In the genomic region with DNA sequence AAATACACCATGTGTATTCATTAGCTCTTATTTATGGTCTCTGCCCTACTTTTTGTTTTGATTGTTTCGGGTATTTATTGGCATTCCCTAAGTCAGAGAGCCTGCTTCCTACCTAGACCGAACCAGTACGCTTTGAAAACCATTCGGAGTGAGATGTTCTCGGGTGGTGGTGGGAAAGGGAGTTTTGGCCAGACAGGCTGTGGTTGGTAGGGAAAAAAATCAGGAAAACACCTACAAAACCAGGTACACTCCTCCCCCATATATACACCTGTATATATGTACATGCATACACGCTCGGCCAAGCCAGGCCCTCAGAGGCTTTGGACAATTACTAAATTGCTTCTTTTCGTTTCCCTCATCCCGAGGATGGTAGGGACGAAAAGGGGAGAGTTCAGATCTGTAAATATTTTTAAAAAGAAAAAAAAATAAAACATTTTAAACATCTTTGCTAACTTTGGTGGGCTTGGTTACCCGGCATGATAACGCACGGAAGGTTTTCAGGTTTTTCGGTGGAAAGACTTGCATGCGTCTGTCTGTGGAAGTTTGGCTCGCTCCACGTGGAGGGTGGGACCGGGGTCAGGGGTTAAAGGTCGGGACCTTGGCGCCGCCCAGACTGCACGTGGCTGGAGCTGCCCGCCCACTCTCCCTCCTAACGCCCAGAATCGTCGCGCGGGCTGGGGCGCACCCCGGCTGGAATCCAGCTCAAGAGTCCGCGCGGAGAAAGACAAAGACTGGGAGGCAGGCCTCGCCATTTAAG, we compare ENCODE assay signal across 9 cellular contexts. TPM values are rescaled to one million over a fixed set of nuclear protein-coding genes. Genes with fewer than 3 reads are reported as not detected.
DNase-seq lines count a peak whose midpoint lies in the region; ATAC-seq, FAIRE-seq and TF ChIP-seq lines count a peak whose summit lies in the region.
"Had no signal": no experiment of that assay in that cellular context is flagged by ENCODE, and none has a peak within 500 bp of the region (broad histone marks: within the 10 kb centered on the region; RNA-seq: fewer than 3 reads in every experiment).

No MANE protein-coding gene starts in this region.

- H3K4me3 Mint-ChIP-seq in activated T-cell treated with anti-CD3 and anti-CD28 coated beads, Interleukin-2, amount 50 U/mL, for 4 hours: peak overlapping the region; percentile 80
- peak overlapping the region; percentile 85 for H3K4me3 Mint-ChIP-seq in activated naive CD4-positive, alpha-beta T cell treated with anti-CD3 and anti-CD28 coated beads, Interleukin-2, amount 50 U/mL, for 24 hours

- H3K4me2 ChIP-seq in HepG2 (ENCODE audit: low read depth, low read length): peak overlapping the region; percentile 63

- no peak overlapping the region for H3K27ac ChIP-seq in HepG2 (ENCODE audit: extremely low read length, insufficient read depth, low read length)
- no peak overlapping the region for H3K27ac ChIP-seq in subcutaneous abdominal adipose tissue (ENCODE audit: low read depth, low read length)

- 60% methylated on average over 18 of the region's 34 CpGs for WGBS in HepG2 (ENCODE audit: low lambda C conversion rate)

- H3K4me1 ChIP-seq in HepG2 (ENCODE audit: insufficient read depth, low read length) (peaks cover 36% of the 10 kb centered on the region), subcutaneous abdominal adipose tissue (ENCODE audit: control insufficient read depth in 5 of 5, insufficient read depth in 5 of 5, low read length in 5 of 5) (peaks cover 3 to 49% (median 43%) of the 10 kb centered on the region in 5 donors)

- H3K36me3 Mint-ChIP-seq in activated T-cell treated with anti-CD3 and anti-CD28 coated beads, Interleukin-2, amount 50 U/mL, for 4 hours (ENCODE audit: insufficient read depth): peaks cover 6% of the 10 kb centered on the region
- peaks cover 2% of the 10 kb centered on the region for H3K36me3 Mint-ChIP-seq in activated naive CD4-positive, alpha-beta T cell treated with anti-CD3 and anti-CD28 coated beads, Interleukin-2, amount 50 U/mL, for 24 hours

- ATAC-seq in activated T-cell treated with anti-CD3 and anti-CD28 coated beads, Interleukin-2, amount 50 U/mL, for 4 hours: no peak
- no peak for ATAC-seq in HepG2
- ATAC-seq in GM18858 (IDR thresholded peaks at IDR 0.05; ENCODE audit: unreplicated experiment): no peak

- intact Hi-C loops in HepG2 (cut with micrococcal nuclease; ENCODE audit: unreplicated experiment) (loop anchor here (10.0 kb wide), 1 partner anchor 54 kb away; no protein-coding TSS in a partner anchor), head of caudate nucleus (cut with DNase I) (loop anchor here (10.0 kb wide), 1 partner anchor 144 kb away; no protein-coding TSS in a partner anchor)

- BruUV-seq in HepG2 (replicated peaks; lab: Mats Ljungman, UMichigan): no TSS peak

- DNase-seq in activated T-cell treated with anti-CD3 and anti-CD28 coated beads, Interleukin-2, amount 50 U/mL, for 4 hours: peak; percentile 48
- no peak for DNase-seq in activated T-cell treated with anti-CD3 and anti-CD28 coated beads for 4 hours
- DNase-seq in HepG2 (ENCODE audit: low spot score): no peak
- no peak for DNase-seq in foreskin fibroblast
- DNase-seq in head of caudate nucleus: no peak
- DNase-seq: NCI-H1417 treated with DMSO at 0.1 percent for 48 hours had no signal

- H3K36me3 ChIP-seq in HepG2 (replicated peaks in 1 of 2; ENCODE audit: control insufficient read depth in 1 of 2, insufficient read depth in 2 of 2, low read length in 2 of 2) (no peaks in the 10 kb centered on the region), subcutaneous abdominal adipose tissue (ENCODE audit: control insufficient read depth in 5 of 5, insufficient read depth in 5 of 5, low read length in 5 of 5) (no peaks in the 10 kb centered on the region)

- no peaks in the 10 kb centered on the region for H3K9me3 Mint-ChIP-seq in activated T-cell treated with anti-CD3 and anti-CD28 coated beads, Interleukin-2, amount 50 U/mL, for 4 hours
- H3K9me3 Mint-ChIP-seq in activated naive CD4-positive, alpha-beta T cell treated with anti-CD3 and anti-CD28 coated beads, Interleukin-2, amount 50 U/mL, for 24 hours: no peaks in the 10 kb centered on the region

- no peak for TF ChIP-seq EP300 in HepG2 (IDR thresholded peaks at IDR 0.05; ENCODE audit: low read depth in 2 of 2, low read length in 2 of 2)
- TF ChIP-seq EP300 in HepG2 (CRISPR knock-in tag; IDR thresholded peaks at IDR 0.05; ENCODE audit: borderline replicate concordance): no peak

- H3K79me2 ChIP-seq in HepG2 (ENCODE audit: insufficient read depth, low read length): peaks cover 10% of the 10 kb centered on the region

- no peak for TF ChIP-seq POLR2A in HepG2 (IDR thresholded peaks at IDR 0.05; ENCODE audit: insufficient read depth in 1 of 2, low read depth in 2 of 2, low read length in 2 of 2)

- H3K4me1 Mint-ChIP-seq in activated T-cell treated with anti-CD3 and anti-CD28 coated beads, Interleukin-2, amount 50 U/mL, for 4 hours (ENCODE audit: low read depth): peaks cover 50% of the 10 kb centered on the region
- peaks cover 53% of the 10 kb centered on the region for H3K4me1 Mint-ChIP-seq in activated naive CD4-positive, alpha-beta T cell treated with anti-CD3 and anti-CD28 coated beads, Interleukin-2, amount 50 U/mL, for 24 hours

- H3K27ac Mint-ChIP-seq in activated naive CD4-positive, alpha-beta T cell treated with anti-CD3 and anti-CD28 coated beads, Interleukin-2, amount 50 U/mL, for 24 hours: no peak overlapping the region

- TF ChIP-seq RAD21 in HepG2 (CRISPR knock-in tag; IDR thresholded peaks at IDR 0.05): no peak

- H3K27me3 ChIP-seq in HepG2 (ENCODE audit: control insufficient read depth in 1 of 2, insufficient read depth in 2 of 2, low read length in 2 of 2) (peaks cover 22 to 79% of the 10 kb centered on the region in 2 experiments), subcutaneous abdominal adipose tissue (ENCODE audit: control insufficient read depth in 5 of 5, insufficient read depth in 4 of 5, low read length in 5 of 5) (peaks cover 48 to 70% (median 64%) of the 10 kb centered on the region in 5 donors)

- peak overlapping the region in 1 of 3 experiments; percentile 48; a peak in 3 of 6 replicates for H3K4me3 ChIP-seq in HepG2 (replicated peaks in 1 of 3; ENCODE audit: insufficient read depth in 1 of 3, low read depth in 2 of 3, low read length in 3 of 3)
- H3K4me3 ChIP-seq in subcutaneous abdominal adipose tissue (ENCODE audit: low read depth in 1 of 5, low read length in 5 of 5): peak overlapping the region in 4 of 5 donors; percentile 54 to 72 (median 62)
- H3K4me3 ChIP-seq in foreskin fibroblast (ENCODE audit: low read depth in 1 of 2, low read length in 2 of 2): peak overlapping the region in 1 of 2 donors; percentile 42

- H4K20me1 ChIP-seq in HepG2 (ENCODE audit: insufficient read depth, low read length): 0 out of 2 replicates have a peak, but pooled peaks cover 2% of the 10 kb centered on the region

- CTCF ChIA-PET in HepG2 (lab: Yijun Ruan, JAX; ENCODE audit: low intra/inter-chr PET ratio, low total read pairs): no interaction called here

- FAIRE-seq in HepG2 (lab: Jason Lieb, UNC): no peak

- H3K9me3 ChIP-seq in HepG2 (ENCODE audit: low read length): no peaks in the 10 kb centered on the region
- no peaks in the 10 kb centered on the region for H3K9me3 ChIP-seq in subcutaneous abdominal adipose tissue (ENCODE audit: control insufficient read depth in 5 of 5, low read length in 5 of 5)

- no peak overlapping the region for H2AFZ ChIP-seq in HepG2 (ENCODE audit: low read length)

- TF ChIP-seq CTCF in HepG2 (CRISPR knock-in tag; IDR thresholded peaks at IDR 0.05) (no peak), foreskin fibroblast (IDR thresholded peaks at IDR 0.05; ENCODE audit: low read depth, low read length) (no peak)

- POLR2A ChIA-PET in HepG2 (lab: Yijun Ruan, JAX): interaction anchor here (1.2 kb wide), 1 partner anchor 11 kb away, joined by 6 read pairs; no protein-coding TSS in a partner anchor

- in situ Hi-C loops in HepG2 (cut with HindIII; ENCODE audit: extremely low pct_ligation_motif_present, low pct_unique_long_range_greater_than_20kb): no loop called here

- H3K9ac ChIP-seq in HepG2 (ENCODE audit: insufficient read depth, low read depth, low read length) (no peak overlapping the region), subcutaneous abdominal adipose tissue (ENCODE audit: low read length in 5 of 5) (no peak overlapping the region)

- H3K27me3 Mint-ChIP-seq in activated T-cell treated with anti-CD3 and anti-CD28 coated beads, Interleukin-2, amount 50 U/mL, for 4 hours (ENCODE audit: low read depth): peaks cover 40% of the 10 kb centered on the region
- peaks cover 24% of the 10 kb centered on the region for H3K27me3 Mint-ChIP-seq in activated naive CD4-positive, alpha-beta T cell treated with anti-CD3 and anti-CD28 coated beads, Interleukin-2, amount 50 U/mL, for 24 hours

RNA-seq across cellular contexts. Expression of gene HMX2, which starts 2.5 kb away (rescaled TPM):
- total RNA-seq in activated T-cell treated with anti-CD3 and anti-CD28 coated beads, Interleukin-2, amount 50 U/mL, for 4 hours: under 1 TPM in 1 of 3 donors, not detected in 2; 0.11 TPM
- not detected in 2 replicates for total RNA-seq in HepG2 (2016; rRNA removed; fragmentation: Illumina TruSeq; extraction: Trizol)
- total RNA-seq in HepG2 (2016; cell fraction: cytosol; rRNA removed; fragmentation: Illumina TruSeq; extraction: Trizol; ENCODE audit: low read depth): not detected in 2 replicates
- not detected in 2 replicates for total RNA-seq in HepG2 (2016; cell fraction: insoluble cytoplasmic fraction; rRNA removed; fragmentation: Illumina TruSeq; extraction: Trizol)
- total RNA-seq in HepG2 (2016; cell fraction: membrane; rRNA removed; fragmentation: Illumina TruSeq; extraction: Trizol): not detected in 2 replicates
- total RNA-seq in HepG2 (2016; cell fraction: nucleus; rRNA removed; fragmentation: Illumina TruSeq; extraction: Trizol): not detected in 2 replicates
- not detected in 2 replicates for polyA plus RNA-seq in HepG2 (2011; rRNA removed)
- polyA plus RNA-seq in HepG2 (2011; cell fraction: cytosol; rRNA removed): 0.04 TPM in 1 of 2 replicates, not detected in the other
- not detected in 2 replicates for polyA plus RNA-seq in HepG2 (2011; cell fraction: nucleus; rRNA removed)
- not detected in 2 replicates for polyA plus RNA-seq in HepG2 (2012)
- polyA plus RNA-seq in HepG2 (2016; cell fraction: cytosol; fragmentation: Illumina TruSeq; extraction: Trizol; ENCODE audit: low read depth): not detected in 2 replicates
- not detected in 2 replicates for polyA plus RNA-seq in HepG2 (2016; cell fraction: insoluble cytoplasmic fraction; fragmentation: Illumina TruSeq; extraction: Trizol; ENCODE audit: low read depth)
- polyA plus RNA-seq in HepG2 (2016; cell fraction: membrane; fragmentation: Illumina TruSeq; extraction: Trizol; ENCODE audit: low read depth): not detected in 2 replicates
- not detected in 2 replicates for polyA plus RNA-seq in HepG2 (2016; cell fraction: nucleus; fragmentation: Illumina TruSeq; extraction: Trizol; ENCODE audit: insufficient read depth, low read depth)
- 0.14 TPM in 1 of 2 replicates, not detected in the other for polyA minus RNA-seq in HepG2 (2011; rRNA and poly(A)+ RNA removed; ENCODE audit: low replicate concordance)
- not detected in 2 replicates for polyA minus RNA-seq in HepG2 (2011; cell fraction: cytosol; rRNA and poly(A)+ RNA removed)
- not detected in 2 replicates for polyA minus RNA-seq in HepG2 (2011; cell fraction: nucleus; rRNA and poly(A)+ RNA removed)

RNA-seq across cellular contexts. Expression of gene BUB3, which starts 3.8 kb away (rescaled TPM):
- 100 to 1,000 TPM; 169 to 185 (median 173) TPM for total RNA-seq in activated T-cell treated with anti-CD3 and anti-CD28 coated beads, Interleukin-2, amount 50 U/mL, for 4 hours
- 174 and 230 TPM in 2 replicates for total RNA-seq in HepG2 (2016; rRNA removed; fragmentation: Illumina TruSeq; extraction: Trizol)
- 42.5 and 51.9 TPM in 2 replicates for total RNA-seq in HepG2 (2016; cell fraction: cytosol; rRNA removed; fragmentation: Illumina TruSeq; extraction: Trizol; ENCODE audit: low read depth)
- total RNA-seq in HepG2 (2016; cell fraction: insoluble cytoplasmic fraction; rRNA removed; fragmentation: Illumina TruSeq; extraction: Trizol): 170 and 239 TPM in 2 replicates
- 74.0 and 86.8 TPM in 2 replicates for total RNA-seq in HepG2 (2016; cell fraction: membrane; rRNA removed; fragmentation: Illumina TruSeq; extraction: Trizol)
- total RNA-seq in HepG2 (2016; cell fraction: nucleus; rRNA removed; fragmentation: Illumina TruSeq; extraction: Trizol): 91.7 and 115 TPM in 2 replicates
- 184 and 188 TPM in 2 replicates for polyA plus RNA-seq in HepG2 (2011; rRNA removed)
- polyA plus RNA-seq in HepG2 (2011; cell fraction: cytosol; rRNA removed): 121 and 143 TPM in 2 replicates
- 242 and 278 TPM in 2 replicates for polyA plus RNA-seq in HepG2 (2011; cell fraction: nucleus; rRNA removed)
- 109 and 119 TPM in 2 replicates for polyA plus RNA-seq in HepG2 (2012)
- polyA plus RNA-seq in HepG2 (2016; cell fraction: cytosol; fragmentation: Illumina TruSeq; extraction: Trizol; ENCODE audit: low read depth): 36.9 and 37.0 TPM in 2 replicates
- polyA plus RNA-seq in HepG2 (2016; cell fraction: insoluble cytoplasmic fraction; fragmentation: Illumina TruSeq; extraction: Trizol; ENCODE audit: low read depth): 215 and 216 TPM in 2 replicates
- 40.5 and 49.2 TPM in 2 replicates for polyA plus RNA-seq in HepG2 (2016; cell fraction: membrane; fragmentation: Illumina TruSeq; extraction: Trizol; ENCODE audit: low read depth)
- polyA plus RNA-seq in HepG2 (2016; cell fraction: nucleus; fragmentation: Illumina TruSeq; extraction: Trizol; ENCODE audit: insufficient read depth, low read depth): 127 and 140 TPM in 2 replicates
- 444 and 777 TPM in 2 replicates for polyA minus RNA-seq in HepG2 (2011; rRNA and poly(A)+ RNA removed; ENCODE audit: low replicate concordance)
- 107 and 129 TPM in 2 replicates for polyA minus RNA-seq in HepG2 (2011; cell fraction: cytosol; rRNA and poly(A)+ RNA removed)
- 163 and 164 TPM in 2 replicates for polyA minus RNA-seq in HepG2 (2011; cell fraction: nucleus; rRNA and poly(A)+ RNA removed)

RNA-seq across cellular contexts. Expression of gene HMX3, which starts 14.6 kb away (rescaled TPM):
- total RNA-seq in activated T-cell treated with anti-CD3 and anti-CD28 coated beads, Interleukin-2, amount 50 U/mL, for 4 hours: under 1 TPM in 1 of 3 donors, not detected in 2; 0.16 TPM
- not detected in 2 replicates for total RNA-seq in HepG2 (2016; rRNA removed; fragmentation: Illumina TruSeq; extraction: Trizol)
- not detected in 2 replicates for total RNA-seq in HepG2 (2016; cell fraction: cytosol; rRNA removed; fragmentation: Illumina TruSeq; extraction: Trizol; ENCODE audit: low read depth)
- not detected in 2 replicates for total RNA-seq in HepG2 (2016; cell fraction: insoluble cytoplasmic fraction; rRNA removed; fragmentation: Illumina TruSeq; extraction: Trizol)
- total RNA-seq in HepG2 (2016; cell fraction: membrane; rRNA removed; fragmentation: Illumina TruSeq; extraction: Trizol): not detected in 2 replicates
- not detected in 2 replicates for total RNA-seq in HepG2 (2016; cell fraction: nucleus; rRNA removed; fragmentation: Illumina TruSeq; extraction: Trizol)
- polyA plus RNA-seq in HepG2 (2011; rRNA removed): not detected in 2 replicates
- polyA plus RNA-seq in HepG2 (2011; cell fraction: cytosol; rRNA removed): not detected in 2 replicates
- not detected in 2 replicates for polyA plus RNA-seq in HepG2 (2011; cell fraction: nucleus; rRNA removed)
- polyA plus RNA-seq in HepG2 (2012): not detected in 2 replicates
- not detected in 2 replicates for polyA plus RNA-seq in HepG2 (2016; cell fraction: cytosol; fragmentation: Illumina TruSeq; extraction: Trizol; ENCODE audit: low read depth)
- not detected in 2 replicates for polyA plus RNA-seq in HepG2 (2016; cell fraction: insoluble cytoplasmic fraction; fragmentation: Illumina TruSeq; extraction: Trizol; ENCODE audit: low read depth)
- polyA plus RNA-seq in HepG2 (2016; cell fraction: membrane; fragmentation: Illumina TruSeq; extraction: Trizol; ENCODE audit: low read depth): not detected in 2 replicates
- not detected in 2 replicates for polyA plus RNA-seq in HepG2 (2016; cell fraction: nucleus; fragmentation: Illumina TruSeq; extraction: Trizol; ENCODE audit: insufficient read depth, low read depth)
- polyA minus RNA-seq in HepG2 (2011; rRNA and poly(A)+ RNA removed; ENCODE audit: low replicate concordance): not detected in 2 replicates
- not detected in 2 replicates for polyA minus RNA-seq in HepG2 (2011; cell fraction: cytosol; rRNA and poly(A)+ RNA removed)
- not detected in 2 replicates for polyA minus RNA-seq in HepG2 (2011; cell fraction: nucleus; rRNA and poly(A)+ RNA removed)
